ENCODE assay signal across 8 cellular contexts in genomic region chr5:141618804-141619554, GRCh38. TPM values are rescaled to one million over a fixed set of nuclear protein-coding genes. Genes with fewer than 3 reads are reported as not detected.
A peak's percentile ranks its signal among the peaks of the same experiment; 100 is the strongest.
DNase-seq lines count a peak whose midpoint lies in the region; ATAC-seq, FAIRE-seq and TF ChIP-seq lines count a peak whose summit lies in the region.

Gene DIAPH1, minus strand, starts transcription at chr5:141619000. Its CDS starts 86 bp downstream, at chr5:141618914.

- CTCF ChIA-PET in activated CD8-positive, alpha-beta memory T cell treated with anti-CD3 and anti-CD28 coated beads, Interleukin-2, amount 10 ng/mL, durations not matched to agents 7 days and 5 days (lab: Charles Lee), result interaction anchor here (0.6 to 12.8 kb wide), 19 partner anchors 15 to 293 kb away, joined by 3 to 375 read pairs (median 7); partner anchors contain the start of genes FCHSD1, HDAC3 and RELL2

- FAIRE-seq in D721Med (lab: Jason Lieb, UNC), result no peak

- H3K9me3 ChIP-seq in HUES48 (ENCODE audit: control insufficient read depth, insufficient read depth, low read length) (no peaks in the 10 kb centered on the region), NT2/D1 (ENCODE audit: insufficient read depth, low read length) (no peaks in the 10 kb centered on the region), endodermal cell (ENCODE audit: control insufficient read depth, low read length) (no peaks in the 10 kb centered on the region)

- ATAC-seq in GM21390 (IDR thresholded peaks at IDR 0.05; ENCODE audit: unreplicated experiment), result peak; percentile 83
- ATAC-seq in activated CD8-positive, alpha-beta memory T cell treated with anti-CD3 and anti-CD28 coated beads, Interleukin-2, amount 10 ng/mL, durations not matched to agents 7 days and 5 days, result peak; percentile 93

- H3K4me1 ChIP-seq in HUES48 (ENCODE audit: control insufficient read depth, insufficient read depth, low read length) (peaks cover 38% of the 10 kb centered on the region), NT2/D1 (ENCODE audit: insufficient read depth, insufficient read length) (no peaks in the 10 kb centered on the region), endodermal cell (ENCODE audit: control insufficient read depth, insufficient read depth, low read length) (peaks cover 3% of the 10 kb centered on the region)

- H3K9me3 Mint-ChIP-seq in activated CD8-positive, alpha-beta memory T cell treated with anti-CD3 and anti-CD28 coated beads, Interleukin-2, amount 10 ng/mL, durations not matched to agents 7 days and 5 days (ENCODE audit: low read depth), result no peaks in the 10 kb centered on the region
- H3K9me3 Mint-ChIP-seq in endodermal cell (no peaks in the 10 kb centered on the region), mesothelial cell of epicardium (no peaks in the 10 kb centered on the region)

- H3K4me3 Mint-ChIP-seq in activated CD8-positive, alpha-beta memory T cell treated with anti-CD3 and anti-CD28 coated beads, Interleukin-2, amount 10 ng/mL, durations not matched to agents 7 days and 5 days, result peak within 1 kb of the TSS; percentile 100
- H3K4me3 Mint-ChIP-seq in endodermal cell, result peak within 1 kb of the TSS; percentile 94
- peak within 1 kb of the TSS; percentile 89 for H3K4me3 Mint-ChIP-seq in mesothelial cell of epicardium

- H3K9ac ChIP-seq in HUES48 (ENCODE audit: low read depth, low read length), result peak within 1 kb of the TSS; percentile 77
- H3K9ac ChIP-seq in NT2/D1 (ENCODE audit: insufficient read length, low read depth), result peak within 1 kb of the TSS; percentile 82
- peak within 1 kb of the TSS; percentile 90 for H3K9ac ChIP-seq in endodermal cell (ENCODE audit: extremely low read depth, low read length, poor library complexity, severe bottlenecking)

- peaks cover 54% of the 10 kb centered on the region for H3K36me3 Mint-ChIP-seq in activated CD8-positive, alpha-beta memory T cell treated with anti-CD3 and anti-CD28 coated beads, Interleukin-2, amount 10 ng/mL, durations not matched to agents 7 days and 5 days
- peaks cover 25% of the 10 kb centered on the region for H3K36me3 Mint-ChIP-seq in endodermal cell (ENCODE audit: low read depth)
- peaks cover 15% of the 10 kb centered on the region for H3K36me3 Mint-ChIP-seq in mesothelial cell of epicardium

- peaks cover 55% of the 10 kb centered on the region for H3K4me1 Mint-ChIP-seq in activated CD8-positive, alpha-beta memory T cell treated with anti-CD3 and anti-CD28 coated beads, Interleukin-2, amount 10 ng/mL, durations not matched to agents 7 days and 5 days
- H3K4me1 Mint-ChIP-seq in endodermal cell, result peaks cover 31% of the 10 kb centered on the region
- peaks cover 24% of the 10 kb centered on the region for H3K4me1 Mint-ChIP-seq in mesothelial cell of epicardium

- H3K36me3 ChIP-seq in HUES48 (ENCODE audit: control insufficient read depth, insufficient read depth, low read length) (peaks cover 46% of the 10 kb centered on the region), NT2/D1 (ENCODE audit: insufficient read depth, insufficient read length, low read length) (peaks cover 39% of the 10 kb centered on the region), endodermal cell (ENCODE audit: control insufficient read depth, insufficient read depth, low read length) (peaks cover 44% of the 10 kb centered on the region)

- TF ChIP-seq CTCF in D721Med (IDR thresholded peaks at IDR 0.05; ENCODE audit: insufficient read depth, missing control alignments) (peak; percentile 78), endodermal cell (conservative IDR thresholded peaks at IDR 0.05) (peak; percentile 99), mesothelial cell of epicardium (IDR thresholded peaks at IDR 0.05; ENCODE audit: unreplicated experiment) (peak; percentile 96)

- peak within 1 kb of the TSS; percentile 77 for H3K4me3 ChIP-seq in HUES48 (ENCODE audit: low read depth, low read length)
- H3K4me3 ChIP-seq in NT2/D1 (ENCODE audit: insufficient read length, low read depth), result peak within 1 kb of the TSS; percentile 62
- H3K4me3 ChIP-seq in endodermal cell (ENCODE audit: low read length), result peak within 1 kb of the TSS; percentile 83

- H3K27ac ChIP-seq in HUES48 (ENCODE audit: low read depth, low read length) (peak within 1 kb of the TSS; percentile 87), endodermal cell (ENCODE audit: low read depth, low read length) (peak within 1 kb of the TSS; percentile 58)

- peak; percentile 72 for DNase-seq in D721Med (ENCODE audit: insufficient read length, low spot score)
- peak; percentile 93 for DNase-seq in NT2/D1 (ENCODE audit: low read depth, low spot score)
- peak; percentile 98 for DNase-seq in activated CD8-positive, alpha-beta memory T cell treated with anti-CD3 and anti-CD28 coated beads, Interleukin-2, amount 10 ng/mL, durations not matched to agents 7 days and 5 days
- peak; percentile 99 for DNase-seq in endodermal cell
- DNase-seq in mesothelial cell of epicardium (ENCODE audit: low spot score in 2 of 2, unreplicated experiment in 2 of 2), result peak; percentile 96 to 98
- peak; percentile 98 for DNase-seq in stimulated activated CD8-positive, alpha-beta memory T cell treated with anti-CD3 and anti-CD28 coated beads, Interleukin-15, amount 100 ng/mL, for 48 hours (ENCODE audit: low read depth in 2 of 2)

- WGBS in endodermal cell (ENCODE audit: insufficient coverage in 1 of 2, insufficient read length in 1 of 2), 2 experiments, result 4 to 11% methylated on average over 16 to 70 of the region's 70 CpGs

- H3K27me3 Mint-ChIP-seq in activated CD8-positive, alpha-beta memory T cell treated with anti-CD3 and anti-CD28 coated beads, Interleukin-2, amount 10 ng/mL, durations not matched to agents 7 days and 5 days, result no peaks in the 10 kb centered on the region
- no peaks in the 10 kb centered on the region for H3K27me3 Mint-ChIP-seq in endodermal cell (ENCODE audit: insufficient read depth)
- H3K27me3 Mint-ChIP-seq in mesothelial cell of epicardium (ENCODE audit: low read depth), result no peaks in the 10 kb centered on the region

- H3K27me3 ChIP-seq in HUES48 (ENCODE audit: control insufficient read depth, insufficient read depth, low read length) (no peaks in the 10 kb centered on the region), NT2/D1 (ENCODE audit: insufficient read depth, insufficient read length) (no peaks in the 10 kb centered on the region), endodermal cell (ENCODE audit: control insufficient read depth, insufficient read depth, low read length, poor library complexity, severe bottlenecking) (no peaks in the 10 kb centered on the region)

- H3K27ac Mint-ChIP-seq in activated CD8-positive, alpha-beta memory T cell treated with anti-CD3 and anti-CD28 coated beads, Interleukin-2, amount 10 ng/mL, durations not matched to agents 7 days and 5 days, result peak within 1 kb of the TSS; percentile 98
- peak within 1 kb of the TSS; percentile 97 for H3K27ac Mint-ChIP-seq in endodermal cell
- peak within 1 kb of the TSS; percentile 92 for H3K27ac Mint-ChIP-seq in mesothelial cell of epicardium

RNA-seq across cellular contexts. Expression of gene DIAPH1, which starts in this region (rescaled TPM):
- total RNA-seq in activated CD8-positive, alpha-beta memory T cell treated with anti-CD3 and anti-CD28 coated beads, Interleukin-2, amount 10 ng/mL, durations not matched to agents 7 days and 5 days, result 100 to 1,000 TPM; 284 to 295 TPM
- total RNA-seq in endodermal cell, result 100 to 1,000 TPM; 104 to 106 TPM
- 55.4 TPM for polyA plus RNA-seq in endodermal cell (2013, experiment 1 of 2)
- polyA plus RNA-seq in endodermal cell (2013, experiment 2 of 2), result 53.9 TPM
- 43.0 to 43.9 TPM (median 43.6 TPM) in 3 replicates for total RNA-seq in mesothelial cell of epicardium

Comparison
In these comparisons a context has a peak if more than half of its experiments do, and no peak if none do; other contexts are left out.
1. Peak in every context shown above with its lines: DNase-seq, ATAC-seq, H3K4me3 ChIP-seq and H3K27ac ChIP-seq.